Comparison of ENCODE assay signal across 1 cellular context in genomic region chr13:114162533-114162922, GRCh38.
TF ChIP-seq lines count a peak whose summit lies in the region.

No MANE protein-coding gene starts in this region.

TF ChIP-seq in SK-N-SH treated with all-trans-retinoic acid at 6 μM for 48 hours, 23 proteins besides CTCF, POLR2A, EP300 and RAD21 (continued from another document):
- TF ChIP-seq, protein P1, sequence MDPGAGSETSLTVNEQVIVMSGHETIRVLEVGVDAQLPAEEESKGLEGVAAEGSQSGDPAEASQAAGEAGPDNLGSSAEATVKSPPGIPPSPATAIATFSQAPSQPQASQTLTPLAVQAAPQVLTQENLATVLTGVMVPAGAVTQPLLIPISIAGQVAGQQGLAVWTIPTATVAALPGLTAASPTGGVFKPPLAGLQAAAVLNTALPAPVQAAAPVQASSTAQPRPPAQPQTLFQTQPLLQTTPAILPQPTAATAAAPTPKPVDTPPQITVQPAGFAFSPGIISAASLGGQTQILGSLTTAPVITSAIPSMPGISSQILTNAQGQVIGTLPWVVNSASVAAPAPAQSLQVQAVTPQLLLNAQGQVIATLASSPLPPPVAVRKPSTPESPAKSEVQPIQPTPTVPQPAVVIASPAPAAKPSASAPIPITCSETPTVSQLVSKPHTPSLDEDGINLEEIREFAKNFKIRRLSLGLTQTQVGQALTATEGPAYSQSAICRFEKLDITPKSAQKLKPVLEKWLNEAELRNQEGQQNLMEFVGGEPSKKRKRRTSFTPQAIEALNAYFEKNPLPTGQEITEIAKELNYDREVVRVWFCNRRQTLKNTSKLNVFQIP (CRISPR knock-in tag; IDR thresholded peaks at IDR 0.05; ENCODE audit: borderline replicate concordance, low read depth) = no peak
- TF ChIP-seq ZC3H10 (CRISPR knock-in tag; IDR thresholded peaks at IDR 0.05) = no peak
- TF ChIP-seq RARB (CRISPR knock-in tag; IDR thresholded peaks at IDR 0.05) = no peak
- TF ChIP-seq OSR1 (CRISPR knock-in tag; IDR thresholded peaks at IDR 0.05) = no peak
- no peak for TF ChIP-seq CSRNP3 (CRISPR knock-in tag; IDR thresholded peaks at IDR 0.05)
- no peak for TF ChIP-seq ZNF8 (CRISPR knock-in tag; IDR thresholded peaks at IDR 0.05)
